In genomic region chr19:40751065-40751923, GRCh38 we compare ENCODE assay signal across 1 cellular context.
TF ChIP-seq lines count a peak whose summit lies in the region.

Gene SNRPA, plus strand, starts transcription at chr19:40751203. Its CDS starts 206 bp downstream, at chr19:40751409.

TF ChIP-seq in K562, 482 proteins besides CTCF, POLR2A, EP300 and RAD21 (continued from another document and continues in another):
- TF ChIP-seq ZNF512 (tag; IDR thresholded peaks at IDR 0.05) (no peak), BRCA1 (IDR thresholded peaks at IDR 0.05) (no peak), BRCA1 (CRISPR knock-in tag; IDR thresholded peaks at IDR 0.05) (no peak), SAP30 (IDR thresholded peaks at IDR 0.05; ENCODE audit: borderline replicate concordance, insufficient read depth, low read depth, low read length, poor library complexity, severe bottlenecking) (peak; percentile 76), DIDO1 (tag; IDR thresholded peaks at IDR 0.05; ENCODE audit: low read depth) (no peak), XRCC4 (IDR thresholded peaks at IDR 0.05; ENCODE audit: extremely low read depth, insufficient read depth, insufficient read length) (no peak), CBX8 (IDR thresholded peaks at IDR 0.05; ENCODE audit: borderline replicate concordance, extremely low read depth, low read depth, low read length, poor library complexity, severe bottlenecking) (no peak), FOXM1 (IDR thresholded peaks at IDR 0.05; ENCODE audit: low read depth) (no peak), FOXM1 (CRISPR knock-in tag; IDR thresholded peaks at IDR 0.05; ENCODE audit: low read depth) (no peak), SMC3 (conservative IDR thresholded peaks at IDR 0.05; ENCODE audit: insufficient read depth, low read depth, low read length) (no peak), ARHGAP35 (IDR thresholded peaks at IDR 0.05; ENCODE audit: partially characterized antibody) (no peak), MTF1 (CRISPR knock-in tag; IDR thresholded peaks at IDR 0.05; ENCODE audit: borderline replicate concordance) (no peak), KAT8 (IDR thresholded peaks at IDR 0.05; ENCODE audit: low read depth) (no peak), NONO (IDR thresholded peaks at IDR 0.05; ENCODE audit: low read depth in 2 of 2, low read length in 1 of 2) (no peak), ZNF644 (tag; IDR thresholded peaks at IDR 0.05; ENCODE audit: low read depth) (no peak), HDAC3 (IDR thresholded peaks at IDR 0.05; ENCODE audit: borderline replicate concordance, partially characterized antibody) (no peak), CHD1 (IDR thresholded peaks at IDR 0.05; ENCODE audit: low read length) (no peak), E2F6 (IDR thresholded peaks at IDR 0.05; ENCODE audit: borderline replicate concordance in 1 of 2, extremely low read depth in 1 of 2, insufficient read depth in 1 of 2, insufficient read length in 1 of 2, low read depth in 1 of 2, low read length in 1 of 2, poor library complexity in 1 of 2, severe bottlenecking in 1 of 2) (peak; percentile 93 to 94), ZKSCAN8 (CRISPR knock-in tag; IDR thresholded peaks at IDR 0.05) (no peak), ZNF121 (CRISPR knock-in tag; conservative IDR thresholded peaks at IDR 0.05) (no peak), EWSR1 (IDR thresholded peaks at IDR 0.05; ENCODE audit: borderline replicate concordance, low read depth, partially characterized antibody) (no peak), PHF21A (IDR thresholded peaks at IDR 0.05; ENCODE audit: borderline replicate concordance, low read depth) (no peak), POLR2B (IDR thresholded peaks at IDR 0.05; ENCODE audit: low read depth, partially characterized antibody) (peak; percentile 80), NBN (IDR thresholded peaks at IDR 0.05; ENCODE audit: low read depth) (no peak; the same call in 1 of the 2 replicates), ZFP1 (CRISPR knock-in tag; IDR thresholded peaks at IDR 0.05) (no peak), CREBBP (IDR thresholded peaks at IDR 0.05; ENCODE audit: low read depth, low read length) (no peak), ATF2 (CRISPR knock-in tag; IDR thresholded peaks at IDR 0.05) (no peak), GTF2E2 (tag; IDR thresholded peaks at IDR 0.05) (peak; percentile 69; the same call in 1 of the 2 replicates), MECOM (CRISPR knock-in tag; IDR thresholded peaks at IDR 0.05) (no peak), RNF219 (CRISPR knock-in tag; IDR thresholded peaks at IDR 0.05) (no peak), ETV5 (CRISPR knock-in tag; IDR thresholded peaks at IDR 0.05; ENCODE audit: low read depth) (no peak), GTF3C2 (IDR thresholded peaks at IDR 0.05; ENCODE audit: borderline replicate concordance, extremely low read depth, insufficient read length) (no peak), ADNP (tag; IDR thresholded peaks at IDR 0.05) (no peak), ZNF589 (CRISPR knock-in tag; IDR thresholded peaks at IDR 0.05; ENCODE audit: low read depth) (no peak), U2AF2 (optimal IDR thresholded peaks at IDR 0.05; ENCODE audit: low read depth, low read length) (no peak), ZFP36 (IDR thresholded peaks at IDR 0.05; ENCODE audit: low read depth, low read length, partially characterized antibody) (peak; percentile 79), ETV1 (tag; conservative IDR thresholded peaks at IDR 0.05; ENCODE audit: low read depth) (no peak), KLF6 (CRISPR knock-in tag; IDR thresholded peaks at IDR 0.05; ENCODE audit: borderline replicate concordance) (no peak), HLTF (IDR thresholded peaks at IDR 0.05) (0 out of 2 replicates have a peak, but pooled peaks have one; percentile 25), ZNF431 (CRISPR knock-in tag; IDR thresholded peaks at IDR 0.05) (no peak), HSF4 (CRISPR knock-in tag; IDR thresholded peaks at IDR 0.05; ENCODE audit: borderline replicate concordance) (no peak), MITF (IDR thresholded peaks at IDR 0.05) (0 out of 2 replicates have a peak, but pooled peaks have one; percentile 9), PHF8 (IDR thresholded peaks at IDR 0.05; ENCODE audit: borderline replicate concordance, low read length) (peak; percentile 58; the same call in 1 of the 2 replicates), KHSRP (IDR thresholded peaks at IDR 0.05) (no peak), ZNF311 (CRISPR knock-in tag; IDR thresholded peaks at IDR 0.05) (no peak), TAF1 (IDR thresholded peaks at IDR 0.05; ENCODE audit: control insufficient read depth, extremely low read depth, insufficient read depth, low read length, severe bottlenecking) (peak; percentile 64), GATAD2B (IDR thresholded peaks at IDR 0.05; ENCODE audit: borderline replicate concordance) (no peak), ZC3H11A (IDR thresholded peaks at IDR 0.05; ENCODE audit: low read depth, low read length) (no peak), ZNF449 (CRISPR knock-in tag; IDR thresholded peaks at IDR 0.05) (no peak), MYC (IDR thresholded peaks at IDR 0.05; ENCODE audit: low read depth, low read length) (peak; percentile 93), MYC (CRISPR knock-in tag; IDR thresholded peaks at IDR 0.05; ENCODE audit: borderline replicate concordance, low read depth) (peak; percentile 56), ZNF146 (CRISPR knock-in tag; IDR thresholded peaks at IDR 0.05; ENCODE audit: unreplicated experiment) (no peak), PHB (CRISPR knock-in tag; IDR thresholded peaks at IDR 0.05) (no peak), STAT5B (CRISPR knock-in tag; IDR thresholded peaks at IDR 0.05) (no peak), KLF1 (tag; IDR thresholded peaks at IDR 0.05) (no peak), SP2 (IDR thresholded peaks at IDR 0.05; ENCODE audit: extremely low read depth, low read depth, low read length, poor library complexity, severe bottlenecking) (no peak)
- TF ChIP-seq, protein P1, sequence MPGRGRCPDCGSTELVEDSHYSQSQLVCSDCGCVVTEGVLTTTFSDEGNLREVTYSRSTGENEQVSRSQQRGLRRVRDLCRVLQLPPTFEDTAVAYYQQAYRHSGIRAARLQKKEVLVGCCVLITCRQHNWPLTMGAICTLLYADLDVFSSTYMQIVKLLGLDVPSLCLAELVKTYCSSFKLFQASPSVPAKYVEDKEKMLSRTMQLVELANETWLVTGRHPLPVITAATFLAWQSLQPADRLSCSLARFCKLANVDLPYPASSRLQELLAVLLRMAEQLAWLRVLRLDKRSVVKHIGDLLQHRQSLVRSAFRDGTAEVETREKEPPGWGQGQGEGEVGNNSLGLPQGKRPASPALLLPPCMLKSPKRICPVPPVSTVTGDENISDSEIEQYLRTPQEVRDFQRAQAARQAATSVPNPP (IDR thresholded peaks at IDR 0.05; ENCODE audit: borderline replicate concordance, insufficient read depth, insufficient read length): no peak
- TF ChIP-seq, protein P2, sequence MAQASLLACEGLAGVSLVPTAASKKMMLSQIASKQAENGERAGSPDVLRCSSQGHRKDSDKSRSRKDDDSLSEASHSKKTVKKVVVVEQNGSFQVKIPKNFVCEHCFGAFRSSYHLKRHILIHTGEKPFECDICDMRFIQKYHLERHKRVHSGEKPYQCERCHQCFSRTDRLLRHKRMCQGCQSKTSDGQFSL (CRISPR knock-in tag; IDR thresholded peaks at IDR 0.05): no peak
- TF ChIP-seq, protein P2 (tag; IDR thresholded peaks at IDR 0.05): no peak
